In genomic region chr18:62833494-62833893, GRCh38 we compare ENCODE assay signal across 16 cellular contexts.
DNase-seq lines count a peak whose midpoint lies in the region; ATAC-seq, FAIRE-seq and TF ChIP-seq lines count a peak whose summit lies in the region.
"Had no signal": no experiment of that assay in that cellular context is flagged by ENCODE, and none has a peak within 500 bp of the region (broad histone marks: within the 10 kb centered on the region; RNA-seq: fewer than 3 reads in every experiment).

No MANE protein-coding gene starts in this region.

- no peak for ATAC-seq in activated CD4-positive, alpha-beta T cell treated with anti-CD3 and anti-CD28 coated beads for 36 hours
- ATAC-seq in HG03520 (IDR thresholded peaks at IDR 0.05; ENCODE audit: unreplicated experiment) = no peak
- ATAC-seq: HCT116 had no signal

- no peak overlapping the region for H2BK12ac ChIP-seq in H9 (ENCODE audit: insufficient read length, low read depth, low read length)
- no peak overlapping the region for H2BK12ac ChIP-seq in H1 (ENCODE audit: low read depth, low read length)

- POLR2A ChIA-PET in H1 (lab: Charles Lee; ENCODE audit: partially characterized antibody) = no interaction called here
- POLR2A ChIA-PET in activated CD4-positive, alpha-beta T cell treated with anti-CD3 and anti-CD28 coated beads for 36 hours (lab: Charles Lee) = no interaction called here

- no peak overlapping the region for H3T11ph ChIP-seq in H9 (ENCODE audit: low read length)

- no peak overlapping the region for H2BK120ac ChIP-seq in H9 (ENCODE audit: low read depth, low read length, poor library complexity, severe bottlenecking)
- H2BK120ac ChIP-seq in H1 (replicated peaks; ENCODE audit: low read depth, low read length) = no peak overlapping the region

- no peak overlapping the region for H2AFZ ChIP-seq in H9 (ENCODE audit: low read length)
- no peak overlapping the region for H2AFZ ChIP-seq in H1 (ENCODE audit: low read length)
- H2AFZ ChIP-seq: GM23248 had no signal

- no peaks in the 10 kb centered on the region for H3K27me3 Mint-ChIP-seq in H9 (ENCODE audit: low read depth)
- H3K27me3 Mint-ChIP-seq in activated CD4-positive, alpha-beta T cell treated with anti-CD3 and anti-CD28 coated beads for 36 hours = no peaks in the 10 kb centered on the region
- H3K27me3 Mint-ChIP-seq: CD4-positive, alpha-beta memory T cell had no signal

- H4K20me1 ChIP-seq in H9 (ENCODE audit: control insufficient read depth, insufficient read depth, insufficient read length) (no peaks in the 10 kb centered on the region), H1 (replicated peaks in 1 of 2; ENCODE audit: control insufficient read depth in 1 of 2, insufficient read depth in 2 of 2, low read length in 2 of 2) (no peaks in the 10 kb centered on the region)

- H3K4me3 Mint-ChIP-seq in H9 = no peak overlapping the region; a peak in 1 of 5 replicates
- H3K4me3 Mint-ChIP-seq in activated CD4-positive, alpha-beta T cell treated with anti-CD3 and anti-CD28 coated beads for 36 hours = no peak overlapping the region
- H3K4me3 Mint-ChIP-seq: CD4-positive, alpha-beta memory T cell had no signal

- TF ChIP-seq POLR2A in H1 (IDR thresholded peaks at IDR 0.05; ENCODE audit: control extremely low read depth in 1 of 2, low read depth in 2 of 2, low read length in 2 of 2) (no peak), breast epithelium (IDR thresholded peaks at IDR 0.05) (no peak)

- no peak for DNase-seq in GM19239 (ENCODE audit: insufficient read length, low spot score)
- DNase-seq in H9 = no peak
- no peak for DNase-seq in H1 (ENCODE audit: low read depth in 1 of 2, low spot score in 2 of 2)
- no peak for DNase-seq in activated CD4-positive, alpha-beta T cell treated with anti-CD3 and anti-CD28 coated beads for 36 hours
- DNase-seq in breast epithelium (ENCODE audit: low spot score in 2 of 2) = no peak
- DNase-seq: C1 segment of cervical spinal cord; CD4-positive, alpha-beta memory T cell; COR-L47; DMS153; DND-41; GM23248; H7 had no signal

- H3K36me3 Mint-ChIP-seq in H9 (ENCODE audit: insufficient read depth in 1 of 3, low read depth in 3 of 3) = peaks cover 10 to 13% (median 12%) of the 10 kb centered on the region in 3 experiments
- peaks cover 7% of the 10 kb centered on the region for H3K36me3 Mint-ChIP-seq in activated CD4-positive, alpha-beta T cell treated with anti-CD3 and anti-CD28 coated beads for 36 hours (ENCODE audit: low read depth)

- H3K4ac ChIP-seq in H9 (ENCODE audit: low read depth, low read length) = no peak overlapping the region
- no peak overlapping the region for H3K4ac ChIP-seq in H1 (replicated peaks; ENCODE audit: insufficient read length, low read depth, low read length)

- peaks cover 19% of the 10 kb centered on the region; the same call in 1 of the 2 replicates for H3K79me2 ChIP-seq in H9 (ENCODE audit: insufficient read depth, low read length)
- peaks cover 0 to 80% of the 10 kb centered on the region in 2 experiments; a peak in 3 of 4 replicates for H3K79me2 ChIP-seq in H1 (ENCODE audit: control insufficient read depth in 1 of 2, insufficient read depth in 2 of 2, low read length in 2 of 2)

- H3K23ac ChIP-seq in H9 (ENCODE audit: insufficient read length, low read depth, low read length) (no peak overlapping the region), H1 (ENCODE audit: insufficient read length) (no peak overlapping the region)

- peak overlapping the region in 2 of 3 experiments; percentile 50 to 76; a peak in 4 of 7 replicates for H3K27ac Mint-ChIP-seq in H9
- H3K27ac Mint-ChIP-seq in activated CD4-positive, alpha-beta T cell treated with anti-CD3 and anti-CD28 coated beads for 36 hours = no peak overlapping the region

- H2BK20ac ChIP-seq in H9 (ENCODE audit: low read depth, low read length, poor library complexity, severe bottlenecking) = no peak overlapping the region
- H2BK20ac ChIP-seq in H1 (ENCODE audit: low read length) = no peak overlapping the region

- H3K4me3 ChIP-seq in H1 (ENCODE audit: extremely low read depth in 1 of 4, insufficient read depth in 2 of 4, low read depth in 3 of 4, low read length in 4 of 4) (no peak overlapping the region), breast epithelium (no peak overlapping the region)
- H3K4me3 ChIP-seq: GM23248 had no signal

- H3K36me3 ChIP-seq in H1 (ENCODE audit: control insufficient read depth in 2 of 4, insufficient read depth in 4 of 4, low read length in 3 of 4) (peaks cover 0 to 8% (median 4%) of the 10 kb centered on the region in 4 experiments; a peak in 3 of 8 replicates), breast epithelium (no peaks in the 10 kb centered on the region)

- CTCF ChIA-PET in H1 (lab: Charles Lee; ENCODE audit: partially characterized antibody) = no interaction called here
- CTCF ChIA-PET in activated CD4-positive, alpha-beta T cell treated with anti-CD3 and anti-CD28 coated beads for 36 hours (lab: Charles Lee) = no interaction called here

- H2AK5ac ChIP-seq in H9 (ENCODE audit: insufficient read length, low read length) (no peak overlapping the region), H1 (ENCODE audit: low read depth, low read length) (no peak overlapping the region)

- H3K18ac ChIP-seq in H9 (ENCODE audit: insufficient read length, low read depth, low read length) (no peak overlapping the region), H1 (ENCODE audit: extremely low read depth, low read length) (no peak overlapping the region)

- no peak overlapping the region for H4K5ac ChIP-seq in H9 (ENCODE audit: insufficient read length, low read depth, low read length)
- no peak overlapping the region for H4K5ac ChIP-seq in H1 (ENCODE audit: insufficient read length, low read depth, low read length)

- no peak overlapping the region for H3K4me2 ChIP-seq in H9 (ENCODE audit: insufficient read depth, insufficient read length, low read length)
- H3K4me2 ChIP-seq in H1 (ENCODE audit: insufficient read depth in 1 of 2, low read depth in 2 of 2, low read length in 2 of 2) = no peak overlapping the region

- no peaks in the 10 kb centered on the region for H3K27me3 ChIP-seq in H9 (ENCODE audit: insufficient read depth, low read length)
- H3K27me3 ChIP-seq in H1 (replicated peaks in 1 of 4; ENCODE audit: control insufficient read depth in 3 of 4, extremely low read depth in 1 of 4, insufficient read depth in 3 of 4, low read length in 3 of 4) = no peaks in the 10 kb centered on the region
- no peaks in the 10 kb centered on the region for H3K27me3 ChIP-seq in breast epithelium

- no peaks in the 10 kb centered on the region for H3K9me3 ChIP-seq in H9 (ENCODE audit: control insufficient read depth, low read depth, low read length)
- no peaks in the 10 kb centered on the region for H3K9me3 ChIP-seq in H1 (ENCODE audit: insufficient read depth in 2 of 2, low read depth in 1 of 2, low read length in 1 of 2)
- H3K9me3 ChIP-seq in breast epithelium = no peaks in the 10 kb centered on the region

- H3K9me3 Mint-ChIP-seq in H9 = no peaks in the 10 kb centered on the region
- H3K9me3 Mint-ChIP-seq in activated CD4-positive, alpha-beta T cell treated with anti-CD3 and anti-CD28 coated beads for 36 hours (ENCODE audit: low read depth) = no peaks in the 10 kb centered on the region
- H3K9me3 Mint-ChIP-seq: CD4-positive, alpha-beta memory T cell had no signal

- TF ChIP-seq CTCF in H9 (conservative IDR thresholded peaks at IDR 0.05) = no peak
- TF ChIP-seq CTCF in H1 (IDR thresholded peaks at IDR 0.05; ENCODE audit: control extremely low read depth in 1 of 3, insufficient read depth in 1 of 3, low read depth in 1 of 3, low read length in 3 of 3) = no peak
- TF ChIP-seq CTCF in breast epithelium (IDR thresholded peaks at IDR 0.05) = no peak

- H3K27ac ChIP-seq in H9 (ENCODE audit: insufficient read length, low read depth, low read length) = no peak overlapping the region
- H3K27ac ChIP-seq in H1 (ENCODE audit: low read depth, low read length) = no peak overlapping the region
- H3K27ac ChIP-seq in breast epithelium = no peak overlapping the region
- H3K27ac ChIP-seq: GM23248 had no signal

- no peak for TF ChIP-seq RAD21 in H1 (IDR thresholded peaks at IDR 0.05 in 1 of 2, conservative IDR thresholded peaks at IDR 0.05 in 1 of 2; ENCODE audit: low read depth in 2 of 2, low read length in 2 of 2)

- H4K91ac ChIP-seq in H9 (ENCODE audit: insufficient read length, low read depth, low read length) (no peak overlapping the region), H1 (replicated peaks; ENCODE audit: insufficient read length, low read length) (no peak overlapping the region)

- FAIRE-seq in GM19239 (lab: Jason Lieb, UNC) (peak; percentile 49), H1 (lab: Jason Lieb, UNC) (no peak)
- FAIRE-seq: G401.6, GM12892 had no signal

- peaks cover 11% of the 10 kb centered on the region for H3K4me1 ChIP-seq in H9 (ENCODE audit: insufficient read depth, low read length)
- peaks cover 6 to 22% (median 14%) of the 10 kb centered on the region in 4 experiments; a peak in 6 of 7 replicates for H3K4me1 ChIP-seq in H1 (replicated peaks in 1 of 4; ENCODE audit: control insufficient read depth in 3 of 4, insufficient read depth in 4 of 4, low read length in 3 of 4)
- H3K4me1 ChIP-seq in breast epithelium = no peaks in the 10 kb centered on the region

- H4K8ac ChIP-seq in H9 (replicated peaks; ENCODE audit: insufficient read length, low read depth, low read length) (no peak overlapping the region), H1 (ENCODE audit: extremely low read depth, insufficient read depth, low read length) (no peak overlapping the region)

- no peak overlapping the region for H3K14ac ChIP-seq in H9 (ENCODE audit: insufficient read depth, low read length)
- H3K14ac ChIP-seq in H1 (ENCODE audit: insufficient read length) = no peak overlapping the region

- no peak overlapping the region for H2BK15ac ChIP-seq in H9 (ENCODE audit: low read depth, low read length)
- no peak overlapping the region for H2BK15ac ChIP-seq in H1 (ENCODE audit: low read length)

- H3K9ac ChIP-seq in H9 (ENCODE audit: extremely low read depth, insufficient read length, low read length) (no peak overlapping the region), H1 (replicated peaks in 1 of 4; ENCODE audit: extremely low read depth in 1 of 4, low read depth in 3 of 4, low read length in 3 of 4) (no peak overlapping the region)
- H3K9ac ChIP-seq: GM23248 had no signal

- H3K79me1 ChIP-seq in H9 (ENCODE audit: insufficient read depth, low read depth, low read length, poor library complexity, severe bottlenecking) (peaks cover 3% of the 10 kb centered on the region), H1 (ENCODE audit: low read depth, low read length) (no peaks in the 10 kb centered on the region)

- H2BK5ac ChIP-seq in H9 (ENCODE audit: insufficient read length, low read length) = no peak overlapping the region
- H2BK5ac ChIP-seq in H1 (ENCODE audit: low read depth, low read length) = peak overlapping the region; percentile 45; the same call in 1 of the 2 replicates

- peaks cover 44 to 50% of the 10 kb centered on the region in 2 experiments for H3K4me1 Mint-ChIP-seq in H9
- H3K4me1 Mint-ChIP-seq in activated CD4-positive, alpha-beta T cell treated with anti-CD3 and anti-CD28 coated beads for 36 hours = peaks cover 5% of the 10 kb centered on the region

- intact Hi-C loops in activated CD4-positive, alpha-beta T cell treated with anti-CD3 and anti-CD28 coated beads for 36 hours (cut with DNase I, micrococcal nuclease) = no loop called here
- intact Hi-C loops in breast epithelium (cut with DNase I; ENCODE audit: low total_unique reads) = no loop called here

- H3K56ac ChIP-seq in H9 (ENCODE audit: insufficient read length, low read depth, low read length) = no peak overlapping the region
- no peak overlapping the region for H3K56ac ChIP-seq in H1 (replicated peaks; ENCODE audit: insufficient read length, low read depth, low read length)

- no peak for TF ChIP-seq EP300 in H1 (IDR thresholded peaks at IDR 0.05; ENCODE audit: borderline replicate concordance in 1 of 2, low read depth in 2 of 2, low read length in 2 of 2)

- H3K23me2 ChIP-seq in H9 (ENCODE audit: insufficient read length, low read depth, low read length, poor library complexity, severe bottlenecking) (no peaks in the 10 kb centered on the region), H1 (ENCODE audit: low read depth, low read length) (no peaks in the 10 kb centered on the region; the same call in 1 of the 2 replicates)

- WGBS in H9 (ENCODE audit: extremely low coverage, insufficient read length, low lambda C conversion rate) = no CpG with 5 or more reads among the region's 1 CpG
- 82% methylated on average over 1 of the region's 1 CpG; no CpG with 5 or more reads in 1 of the 2 experiments for WGBS in H1 (ENCODE audit: extremely low coverage in 1 of 2, insufficient coverage in 1 of 2, insufficient read length in 1 of 2, insufficient replicate concordance in 2 of 2, low coverage in 1 of 2, low lambda C conversion rate in 2 of 2, missing lambda C conversion rate in 1 of 2), 2 experiments
